In the genomic region with DNA sequence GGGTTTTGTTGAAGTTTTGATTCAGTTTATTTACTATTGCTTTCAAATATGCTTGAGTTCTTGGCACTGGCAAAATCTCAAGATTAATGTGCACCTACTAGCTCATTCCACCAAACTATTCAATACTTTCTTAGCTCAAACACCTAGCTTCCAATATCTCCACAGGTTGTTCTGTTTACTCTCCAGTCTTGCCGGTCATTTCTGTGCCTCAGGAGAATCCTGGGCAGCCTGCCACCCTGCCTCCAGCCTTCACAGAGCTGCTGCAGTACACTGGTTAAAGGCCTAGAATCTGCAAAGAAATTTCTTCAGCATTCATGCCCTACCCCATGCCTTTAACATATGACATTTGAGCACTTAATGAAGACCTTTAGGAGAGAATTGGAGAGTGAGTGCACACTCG, we compare ENCODE assay signal across 20 cellular contexts. TPM values are rescaled to one million over a fixed set of nuclear protein-coding genes. Genes with fewer than 3 reads are reported as not detected.
DNase-seq lines count a peak whose midpoint lies in the region; ATAC-seq, FAIRE-seq and TF ChIP-seq lines count a peak whose summit lies in the region.
"Had no signal": no experiment of that assay in that cellular context is flagged by ENCODE, and none has a peak within 500 bp of the region (broad histone marks: within the 10 kb centered on the region; RNA-seq: fewer than 3 reads in every experiment).

No MANE protein-coding gene starts in this region.

- H3K4me2 ChIP-seq in A549, result peak overlapping the region; percentile 47

- H3K4me1 Mint-ChIP-seq in immature natural killer cell, result peaks cover 11 to 21% of the 10 kb centered on the region in 2 donors
- H3K4me1 Mint-ChIP-seq in CD8-positive, alpha-beta memory T cell, result peaks cover 13 to 18% (median 16%) of the 10 kb centered on the region in 3 donors

- H3K4me3 ChIP-seq in A549, result no peak overlapping the region
- H3K4me3 ChIP-seq in adipocyte (ENCODE audit: low read length), result no peak overlapping the region
- H3K4me3 ChIP-seq in CD8-positive, alpha-beta memory T cell (ENCODE audit: low read length), result no peak overlapping the region
- H3K4me3 ChIP-seq: SK-N-MC had no signal

- no peaks in the 10 kb centered on the region for H3K36me3 Mint-ChIP-seq in immature natural killer cell
- peaks cover 0 to 9% (median 0%) of the 10 kb centered on the region in 3 donors for H3K36me3 Mint-ChIP-seq in CD8-positive, alpha-beta memory T cell
- H3K36me3 Mint-ChIP-seq: CD14-positive monocyte, T-cell had no signal

- POLR2A ChIA-PET in A549 (lab: Yijun Ruan, JAX), result no interaction called here
- POLR2A ChIA-PET in CD8-positive, alpha-beta memory T cell (lab: Charles Lee), result no interaction called here

- TF ChIP-seq CTCF in A549 (IDR thresholded peaks at IDR 0.05), result no peak

- no peaks in the 10 kb centered on the region for H3K9me3 Mint-ChIP-seq in immature natural killer cell
- no peaks in the 10 kb centered on the region for H3K9me3 Mint-ChIP-seq in CD8-positive, alpha-beta memory T cell
- H3K9me3 Mint-ChIP-seq: T-cell had no signal

- H3K27ac ChIP-seq in A549, result peak overlapping the region; percentile 7 to 60; a peak in 4 of 6 replicates
- no peak overlapping the region for H3K27ac ChIP-seq in CD8-positive, alpha-beta memory T cell (ENCODE audit: low read depth, low read length)
- H3K27ac ChIP-seq: RWPE1, SK-N-MC had no signal

- H3K4me1 ChIP-seq in A549, result peaks cover 21% of the 10 kb centered on the region
- peaks cover 17% of the 10 kb centered on the region for H3K4me1 ChIP-seq in adipocyte (ENCODE audit: control insufficient read depth, insufficient read depth, low read length)
- peaks cover 8% of the 10 kb centered on the region for H3K4me1 ChIP-seq in CD8-positive, alpha-beta memory T cell (ENCODE audit: insufficient read depth, low read length)
- H3K4me1 ChIP-seq: Caco-2 had no signal

- ATAC-seq in A549 (no peak), HG03442 (IDR thresholded peaks at IDR 0.05; ENCODE audit: unreplicated experiment) (no peak)
- ATAC-seq: T-cell had no signal

- CTCF ChIA-PET in A549 (lab: Yijun Ruan, JAX), result no interaction called here
- CTCF ChIA-PET in CD8-positive, alpha-beta memory T cell (lab: Charles Lee), result no interaction called here

- TF ChIP-seq EP300 in A549 (IDR thresholded peaks at IDR 0.05), result no peak

- DNase-seq in A549 (ENCODE audit: low read depth in 1 of 2, low spot score in 1 of 2), result no peak
- no peak for DNase-seq in H54 (ENCODE audit: insufficient read length, low spot score)
- DNase-seq in adipocyte (ENCODE audit: low read depth), result peak; percentile 10
- peak; percentile 17 for DNase-seq in medulla oblongata (ENCODE audit: extremely low spot score)
- DNase-seq in immature natural killer cell, result no peak
- DNase-seq in CD8-positive, alpha-beta memory T cell, result no peak
- DNase-seq in NCI-H774 (lab: John Stamatoyannopoulos, UW), result no peak
- DNase-seq: ACHN, AML-193, Caco-2, HCEC 1CT, KBM-7, NCI-H1092, NCI-H2081 treated with DMSO at 0.1 percent for 48 hours, NCI-H524, T-cell had no signal

- 13% methylated on average over 2 of the region's 2 CpGs for WGBS in A549 (ENCODE audit: missing lambda C conversion rate)

- peaks cover 16 to 26% (median 16%) of the 10 kb centered on the region in 3 donors for H3K27me3 Mint-ChIP-seq in immature natural killer cell (ENCODE audit: low read depth in 3 of 3)
- peaks cover 2 to 4% of the 10 kb centered on the region in 2 donors for H3K27me3 Mint-ChIP-seq in CD8-positive, alpha-beta memory T cell

- no peak overlapping the region for H3K4me3 Mint-ChIP-seq in immature natural killer cell
- no peak overlapping the region for H3K4me3 Mint-ChIP-seq in CD8-positive, alpha-beta memory T cell
- H3K4me3 Mint-ChIP-seq: CD14-positive monocyte, T-cell had no signal

- H3K27me3 ChIP-seq in adipocyte (replicated peaks; ENCODE audit: control insufficient read depth, insufficient read depth, low read length), result no peaks in the 10 kb centered on the region
- no peaks in the 10 kb centered on the region for H3K27me3 ChIP-seq in CD8-positive, alpha-beta memory T cell (ENCODE audit: insufficient read depth, low read length, poor library complexity, severe bottlenecking)

- no peak for TF ChIP-seq POLR2A in A549 (IDR thresholded peaks at IDR 0.05; ENCODE audit: low read length)
- TF ChIP-seq POLR2A in H54 (IDR thresholded peaks at IDR 0.05; ENCODE audit: low read depth, low read length), result no peak

- H3K9me3 ChIP-seq in A549 (no peaks in the 10 kb centered on the region), adipocyte (ENCODE audit: control insufficient read depth, low read length) (no peaks in the 10 kb centered on the region)
- no peaks in the 10 kb centered on the region for H3K9me3 ChIP-seq in CD8-positive, alpha-beta memory T cell (ENCODE audit: low read length)
- H3K9me3 ChIP-seq: Caco-2 had no signal

- H3K9ac ChIP-seq in adipocyte (ENCODE audit: low read length), result no peak overlapping the region

- H3K27ac Mint-ChIP-seq in immature natural killer cell, result no peak overlapping the region
- H3K27ac Mint-ChIP-seq in CD8-positive, alpha-beta memory T cell, result no peak overlapping the region
- H3K27ac Mint-ChIP-seq: T-cell had no signal

- H3K36me3 ChIP-seq in adipocyte (ENCODE audit: control insufficient read depth, insufficient read depth, low read length, severe bottlenecking), result no peaks in the 10 kb centered on the region
- H3K36me3 ChIP-seq in CD8-positive, alpha-beta memory T cell (ENCODE audit: insufficient read depth, low read length), result no peaks in the 10 kb centered on the region

- FAIRE-seq in A549 (lab: Jason Lieb, UNC), result no peak
- peak; percentile 60 for FAIRE-seq in H54 (lab: Jason Lieb, UNC)

- no peak for TF ChIP-seq RAD21 in A549 (conservative IDR thresholded peaks at IDR 0.05 in 1 of 2, IDR thresholded peaks at IDR 0.05 in 1 of 2)

TF ChIP-seq in A549, 52 proteins besides CTCF, POLR2A, EP300 and RAD21:
- TF ChIP-seq NFE2L2 (conservative IDR thresholded peaks at IDR 0.05; ENCODE audit: low read length) (no peak), TFCP2L1 (CRISPR knock-in tag; IDR thresholded peaks at IDR 0.05) (no peak), RFX5 (IDR thresholded peaks at IDR 0.05) (no peak)
- TF ChIP-seq, protein P1, sequence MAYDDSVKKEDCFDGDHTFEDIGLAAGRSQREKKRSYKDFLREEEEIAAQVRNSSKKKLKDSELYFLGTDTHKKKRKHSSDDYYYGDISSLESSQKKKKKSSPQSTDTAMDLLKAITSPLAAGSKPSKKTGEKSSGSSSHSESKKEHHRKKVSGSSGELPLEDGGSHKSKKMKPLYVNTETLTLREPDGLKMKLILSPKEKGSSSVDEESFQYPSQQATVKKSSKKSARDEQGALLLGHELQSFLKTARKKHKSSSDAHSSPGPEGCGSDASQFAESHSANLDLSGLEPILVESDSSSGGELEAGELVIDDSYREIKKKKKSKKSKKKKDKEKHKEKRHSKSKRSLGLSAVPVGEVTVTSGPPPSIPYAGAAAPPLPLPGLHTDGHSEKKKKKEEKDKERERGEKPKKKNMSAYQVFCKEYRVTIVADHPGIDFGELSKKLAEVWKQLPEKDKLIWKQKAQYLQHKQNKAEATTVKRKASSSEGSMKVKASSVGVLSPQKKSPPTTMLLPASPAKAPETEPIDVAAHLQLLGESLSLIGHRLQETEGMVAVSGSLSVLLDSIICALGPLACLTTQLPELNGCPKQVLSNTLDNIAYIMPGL (CRISPR knock-in tag; IDR thresholded peaks at IDR 0.05; ENCODE audit: borderline replicate concordance), result no peak

RNA-seq across cellular contexts. Expression of gene TMEM106B, which starts 4.0 kb away (rescaled TPM):
- polyA plus RNA-seq in A549 (2011; rRNA removed) (94.8 and 123 TPM in 2 replicates), A549 (2017; fragmentation: RNase III; extraction: RNeasy Plus Mini Kit Qiagen cat#74134 plus additional on column Dnase treatment) (65.2 to 80.8 TPM (median 70.9 TPM) in 3 replicates), immature natural killer cell (10 to 100 TPM; 17.9 to 30.4 (median 21.0) TPM)
- polyA plus RNA-seq in A549 (2012; cell fraction: cytosol; rRNA removed), result 23.5 and 26.4 TPM in 2 replicates
- polyA plus RNA-seq in A549 (2012; cell fraction: nucleus; rRNA removed), result 13.9 and 14.6 TPM in 2 replicates
- polyA minus RNA-seq in A549 (2011; rRNA and poly(A)+ RNA removed), result 32.9 and 34.3 TPM in 2 replicates
- total RNA-seq in CD8-positive, alpha-beta memory T cell, result 10 to 100 TPM; 26.8 to 27.3 TPM
- polyA plus RNA-seq in CD8-positive, alpha-beta memory T cell, result 32.7 TPM

Comparison
In these comparisons a context has a peak if more than half of its experiments do, and no peak if none do; other contexts are left out.
1. DNase-seq: peak in adipocyte (single experiment) and medulla oblongata (single experiment); none in A549 (0 of 2), H54 (single experiment), immature natural killer cell (0 of 3), CD8-positive, alpha-beta memory T cell (0 of 5) and NCI-H774 (single experiment).